ENCODE assay signal across 10 cellular contexts in genomic region chr3:175573226-175573625, GRCh38.
A peak's percentile ranks its signal among the peaks of the same experiment; 100 is the strongest.
DNase-seq lines count a peak whose midpoint lies in the region.
"Had no signal": no experiment of that assay in that cellular context is flagged by ENCODE, and none has a peak within 500 bp of the region (broad histone marks: within the 10 kb centered on the region; RNA-seq: fewer than 3 reads in every experiment).

No MANE protein-coding gene starts in this region.

- peak; percentile 6 for DNase-seq in EL
- peak; percentile 67 for DNase-seq in amniotic epithelial cell (ENCODE audit: low read depth)
- DNase-seq in renal cortical epithelial cell (ENCODE audit: low read depth) = peak; percentile 51
- DNase-seq in MV-4-11 (lab: John Stamatoyannopoulos, UW) = no peak
- no peak for DNase-seq in kidney tubule cell (ENCODE audit: low spot score)
- DNase-seq in HuH-7.5 (ENCODE audit: low spot score) = no peak
- DNase-seq: AML-193; Calu3; CD4-positive, CD25-positive, alpha-beta regulatory T cell; DMS 273 treated with DMSO at 0.1 percent for 48 hours had no signal

Comparison
In these comparisons a context has a peak if more than half of its experiments do, and no peak if none do; other contexts are left out.
1. DNase-seq: peak in EL (single experiment), amniotic epithelial cell (single experiment) and renal cortical epithelial cell (single experiment); none in MV-4-11 (single experiment), kidney tubule cell (single experiment) and HuH-7.5 (single experiment).